Comparison of ENCODE assay signal across 21 cellular contexts in genomic region chr7:108108131-108108530, GRCh38. TPM values are rescaled to one million over a fixed set of nuclear protein-coding genes. Genes with fewer than 3 reads are reported as not detected.
DNase-seq lines count a peak whose midpoint lies in the region; ATAC-seq, FAIRE-seq and TF ChIP-seq lines count a peak whose summit lies in the region.
"Had no signal": no experiment of that assay in that cellular context is flagged by ENCODE, and none has a peak within 500 bp of the region (broad histone marks: within the 10 kb centered on the region; RNA-seq: fewer than 3 reads in every experiment).

No MANE protein-coding gene starts in this region.

- BruUV-seq in K562 (replicated peaks; lab: Mats Ljungman, UMichigan) = no TSS peak

- H3K9me3 ChIP-seq in SK-N-SH = no peaks in the 10 kb centered on the region
- H3K9me3 ChIP-seq in K562 (replicated peaks; ENCODE audit: control insufficient read depth, insufficient read depth, low read depth, low read length) = no peaks in the 10 kb centered on the region
- no peaks in the 10 kb centered on the region for H3K9me3 ChIP-seq in small intestine (ENCODE audit: control insufficient read depth, low read depth)
- H3K9me3 ChIP-seq: BLaER1 had no signal

- H3K9me1 ChIP-seq in K562 (ENCODE audit: control insufficient read depth, insufficient read depth, low read length) = no peaks in the 10 kb centered on the region

- H3K79me2 ChIP-seq in SK-N-SH (ENCODE audit: insufficient read depth) (no peaks in the 10 kb centered on the region), K562 (ENCODE audit: control insufficient read depth, insufficient read depth, low read length) (no peaks in the 10 kb centered on the region)

- POLR2A ChIA-PET in SK-N-SH (lab: Yijun Ruan, JAX) = no interaction called here
- POLR2A ChIA-PET in K562 (lab: Yijun Ruan, JAX) = no interaction called here

- H3K27me3 ChIP-seq in SK-N-SH (ENCODE audit: insufficient read depth) (no peaks in the 10 kb centered on the region), K562 (ENCODE audit: control insufficient read depth in 2 of 2, insufficient read depth in 2 of 2, low read length in 2 of 2) (no peaks in the 10 kb centered on the region), small intestine (ENCODE audit: control insufficient read depth in 2 of 2, insufficient read depth in 2 of 2, low read length in 2 of 2) (no peaks in the 10 kb centered on the region)
- H3K27me3 ChIP-seq: BLaER1 had no signal

- TF ChIP-seq RAD21 in SK-N-SH (IDR thresholded peaks at IDR 0.05; ENCODE audit: low read length) = no peak
- TF ChIP-seq RAD21 in K562 (CRISPR knock-in tag; conservative IDR thresholded peaks at IDR 0.05 in 1 of 2, IDR thresholded peaks at IDR 0.05 in 1 of 2) = no peak

- CTCF ChIA-PET in SK-N-SH (lab: Yijun Ruan, JAX) = interaction anchor here (2.7 to 6.6 kb wide), 3 partner anchors 10 to 38 kb away, joined by 16 to 43 read pairs (median 29); no protein-coding TSS in a partner anchor
- CTCF ChIA-PET in K562 (lab: Yijun Ruan, JAX; ENCODE audit: low intra/inter-chr PET ratio) = interaction anchor here (0.6 kb wide), 1 partner anchor 1122 kb away, joined by 3 read pairs; no protein-coding TSS in a partner anchor

- no peak for TF ChIP-seq EP300 in SK-N-SH (IDR thresholded peaks at IDR 0.05; ENCODE audit: borderline replicate concordance in 1 of 2, low read depth in 1 of 2, low read length in 1 of 2)
- no peak for TF ChIP-seq EP300 in K562 (IDR thresholded peaks at IDR 0.05; ENCODE audit: low read length)

- intact Hi-C loops in K562 (cut with micrococcal nuclease) = no loop called here

- no peak overlapping the region for H3K27ac ChIP-seq in SK-N-SH (ENCODE audit: low read depth in 2 of 2, low read length in 1 of 2)
- H3K27ac ChIP-seq in K562 (ENCODE audit: extremely low read depth, low read depth, low read length) = no peak overlapping the region
- H3K27ac ChIP-seq in small intestine (ENCODE audit: low read depth in 1 of 2, low read length in 1 of 2) = peak overlapping the region in 1 of 2 donors; percentile 44
- H3K27ac ChIP-seq: BLaER1 had no signal

- FAIRE-seq in K562 (lab: Jason Lieb, UNC) (no peak), small intestine (lab: Jason Lieb, UNC) (no peak)
- FAIRE-seq: GM12892, GM18507 had no signal

- no peak for DNase-seq in SK-N-SH
- DNase-seq in K562 (ENCODE audit: extremely low read depth in 1 of 4, low spot score in 3 of 4) = no peak
- peak; percentile 83 for DNase-seq in small intestine
- no peak for DNase-seq in GM20000 (ENCODE audit: low spot score)
- no peak for DNase-seq in NCI-H1105 (lab: John Stamatoyannopoulos, UW)
- DNase-seq: 8988T; CD4-positive, alpha-beta memory T cell; DMS153; DMS79; GDM1; GOT3; H7; HFFc6 had no signal

- H3K4me2 ChIP-seq in SK-N-SH (no peak overlapping the region), K562 (ENCODE audit: insufficient read depth, low read length) (no peak overlapping the region)
- H3K4me2 ChIP-seq: BLaER1 had no signal

- H4K20me1 ChIP-seq in SK-N-SH (ENCODE audit: insufficient read depth) = no peaks in the 10 kb centered on the region
- H4K20me1 ChIP-seq in K562 (replicated peaks; ENCODE audit: control insufficient read depth, insufficient read depth, low read length) = no peaks in the 10 kb centered on the region
- H4K20me1 ChIP-seq: BLaER1 had no signal

- H3K4me3 ChIP-seq in SK-N-SH (ENCODE audit: low read depth in 2 of 2, low read length in 1 of 2) = no peak overlapping the region
- no peak overlapping the region for H3K4me3 ChIP-seq in K562
- no peak overlapping the region for H3K4me3 ChIP-seq in small intestine (ENCODE audit: low read depth in 1 of 2, low read length in 2 of 2)
- H3K4me3 ChIP-seq: BLaER1 had no signal

- no peak overlapping the region for H2AFZ ChIP-seq in SK-N-SH (ENCODE audit: low read depth)
- H2AFZ ChIP-seq in K562 (ENCODE audit: low read depth, low read length) = no peak overlapping the region

- H3F3A ChIP-seq in SK-N-SH (replicated peaks; ENCODE audit: insufficient read depth) = no peaks in the 10 kb centered on the region

- H3K9me2 ChIP-seq in SK-N-SH = no peaks in the 10 kb centered on the region

- no peak for TF ChIP-seq POLR2A in K562 (conservative IDR thresholded peaks at IDR 0.05)

- H3K9ac ChIP-seq in SK-N-SH (no peak overlapping the region), K562 (ENCODE audit: insufficient read depth in 1 of 2, low read depth in 2 of 2, low read length in 2 of 2) (no peak overlapping the region)
- H3K9ac ChIP-seq: BLaER1 had no signal

- in situ Hi-C loops in K562 (cut with MboI) = no loop called here

- ATAC-seq in SK-N-SH treated with all-trans-retinoic acid at 6 μM for 48 hours (no peak), K562 (no peak), HG02885 (IDR thresholded peaks at IDR 0.05; ENCODE audit: poor library complexity, unreplicated experiment) (no peak)
- ATAC-seq: HCT116 had no signal

- H3K36me3 ChIP-seq in SK-N-SH (replicated peaks in 1 of 2; ENCODE audit: control insufficient read depth in 1 of 2, insufficient read depth in 2 of 2, low read length in 1 of 2) (no peaks in the 10 kb centered on the region), K562 (ENCODE audit: control insufficient read depth, insufficient read depth, low read length) (no peaks in the 10 kb centered on the region), small intestine (ENCODE audit: control insufficient read depth in 2 of 2, insufficient read depth in 2 of 2, low read length in 2 of 2) (no peaks in the 10 kb centered on the region)
- H3K36me3 ChIP-seq: BLaER1 had no signal

- H3K4me1 ChIP-seq in SK-N-SH (ENCODE audit: control insufficient read depth in 1 of 2, insufficient read depth in 2 of 2, low read depth in 1 of 2, low read length in 1 of 2) (peaks cover 0 to 3% of the 10 kb centered on the region in 2 experiments; a peak in 1 of 4 replicates), K562 (replicated peaks in 1 of 2; ENCODE audit: control insufficient read depth in 2 of 2, insufficient read depth in 2 of 2, low read length in 2 of 2) (peaks cover 12 to 18% of the 10 kb centered on the region in 2 experiments), small intestine (ENCODE audit: control insufficient read depth in 2 of 2, insufficient read depth in 1 of 2, low read depth in 1 of 2, low read length in 1 of 2) (peaks cover 4 to 7% of the 10 kb centered on the region in 2 donors)
- H3K4me1 ChIP-seq: BLaER1 had no signal

- TF ChIP-seq CTCF in SK-N-SH (IDR thresholded peaks at IDR 0.05) = no peak
- no peak for TF ChIP-seq CTCF in K562 (IDR thresholded peaks at IDR 0.05 in 2 of 3, conservative IDR thresholded peaks at IDR 0.05 in 1 of 3; ENCODE audit: insufficient read depth in 2 of 3, low read depth in 1 of 3, low read length in 3 of 3)
- TF ChIP-seq CTCF in GM20000 (IDR thresholded peaks at IDR 0.05; ENCODE audit: extremely low read depth, missing control alignments) = no peak

TF ChIP-seq in SK-N-SH, 30 proteins besides CTCF, POLR2A, EP300 and RAD21 (continues in another document):
- no peak for TF ChIP-seq POLR2AphosphoS5 (IDR thresholded peaks at IDR 0.05; ENCODE audit: low read depth, low read length)
- TF ChIP-seq, protein P1, sequence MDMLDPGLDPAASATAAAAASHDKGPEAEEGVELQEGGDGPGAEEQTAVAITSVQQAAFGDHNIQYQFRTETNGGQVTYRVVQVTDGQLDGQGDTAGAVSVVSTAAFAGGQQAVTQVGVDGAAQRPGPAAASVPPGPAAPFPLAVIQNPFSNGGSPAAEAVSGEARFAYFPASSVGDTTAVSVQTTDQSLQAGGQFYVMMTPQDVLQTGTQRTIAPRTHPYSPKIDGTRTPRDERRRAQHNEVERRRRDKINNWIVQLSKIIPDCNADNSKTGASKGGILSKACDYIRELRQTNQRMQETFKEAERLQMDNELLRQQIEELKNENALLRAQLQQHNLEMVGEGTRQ (IDR thresholded peaks at IDR 0.05; ENCODE audit: borderline replicate concordance, low read depth, low read length) = no peak

TF ChIP-seq in K562, 482 proteins besides CTCF, POLR2A, EP300 and RAD21 (continues in another document):
- TF ChIP-seq ZNF785 (CRISPR knock-in tag; IDR thresholded peaks at IDR 0.05) = no peak
- TF ChIP-seq BRF2 (IDR thresholded peaks at IDR 0.05; ENCODE audit: borderline replicate concordance, insufficient read depth, insufficient read length) = no peak
- TF ChIP-seq ADNP (tag; IDR thresholded peaks at IDR 0.05) = 0 out of 2 replicates have a peak, but pooled peaks have one; percentile 32
- TF ChIP-seq FOSL1 (tag; conservative IDR thresholded peaks at IDR 0.05) = 0 out of 2 replicates have a peak, but pooled peaks have one; percentile 32

RNA-seq across cellular contexts. Expression of gene LAMB4, which starts 22.0 kb away (rescaled TPM):
- polyA plus RNA-seq in SK-N-SH (2012; rRNA removed) (0.24 and 0.36 TPM in 2 replicates), K562 (2011; rRNA removed) (not detected in 2 replicates), K562 (2014; fragmentation: Illumina TruSeq; extraction: Trizol) (0.06 TPM in 1 of 2 replicates, not detected in the other), K562 (2014; fragmentation: Nextera tagmentation; extraction: Ambion mirVana) (under 1 TPM; 0.06 to 0.13 TPM), K562 (2014; rRNA removed) (0.12 TPM in 1 of 2 replicates, not detected in the other), small intestine (1 to 10 TPM in 1 of 3 donors, under 1 TPM in 2; 0.12 to 3.5 (median 0.89) TPM)
- polyA plus RNA-seq in SK-N-SH (2012; cell fraction: cytosol; rRNA removed) = 0.26 and 0.35 TPM in 2 replicates
- 0.21 and 0.30 TPM in 2 replicates for polyA plus RNA-seq in SK-N-SH (2012; cell fraction: nucleus; rRNA removed)
- not detected in 2 replicates for total RNA-seq in K562 (2011; cell fraction: chromatin; rRNA removed; ENCODE audit: low replicate concordance)
- not detected in 2 replicates for total RNA-seq in K562 (2011; cell fraction: nucleolus; rRNA removed)
- 0.29 TPM in 1 of 2 replicates, not detected in the other for total RNA-seq in K562 (2011; cell fraction: nucleoplasm; rRNA removed)
- total RNA-seq in K562 (2014; rRNA removed) (not detected in 2 replicates), K562 (2014; rRNA removed; fragmentation: Illumina TruSeq; extraction: Trizol) (0.07 and 0.10 TPM in 2 replicates), K562 (2015; rRNA removed; fragmentation: Illumina TruSeq; extraction: Trizol) (not detected in 2 replicates), K562 (2021) (not detected in 2 replicates)
- polyA plus RNA-seq in K562 (2011; cell fraction: cytosol; rRNA removed) = 0.03 TPM in 1 of 2 replicates, not detected in the other
- not detected in 2 replicates for polyA plus RNA-seq in K562 (2011; cell fraction: nucleus; rRNA removed)
- polyA plus RNA-seq in K562 (2012) = 0.09 and 0.18 TPM in 2 replicates
- 0.21 TPM in 1 of 2 replicates, not detected in the other for polyA minus RNA-seq in K562 (2011; rRNA and poly(A)+ RNA removed)
- not detected in 2 replicates for polyA minus RNA-seq in K562 (2011; cell fraction: cytosol; rRNA and poly(A)+ RNA removed)
- not detected in 2 replicates for polyA minus RNA-seq in K562 (2011; cell fraction: nucleus; rRNA and poly(A)+ RNA removed)
- total RNA-seq: CD4-positive, alpha-beta memory T cell; Daoy; H7 had no signal
- polyA plus RNA-seq: CD14-positive monocyte; CD4-positive, alpha-beta memory T cell had no signal
